25 cellular contexts compared by ENCODE assay signal in the genomic region with DNA sequence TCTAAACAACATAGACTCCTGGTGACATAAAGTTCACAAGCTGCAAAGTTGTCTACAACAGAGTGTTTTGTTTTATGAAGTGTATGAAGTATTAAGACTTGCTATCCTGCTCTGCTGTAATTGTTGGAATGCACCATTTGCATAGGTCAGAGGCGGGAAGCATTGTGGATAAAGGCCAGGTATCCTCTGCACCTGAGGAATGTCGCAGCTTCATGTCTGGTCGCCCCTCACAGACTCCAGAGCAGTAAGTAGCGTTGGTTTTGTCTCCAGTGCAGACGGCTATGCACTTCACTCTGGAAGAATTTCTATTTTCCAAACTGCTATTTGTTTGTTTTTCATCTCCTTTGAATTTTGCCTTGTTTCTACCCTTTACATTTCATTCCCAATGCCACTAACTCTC.
"Had no signal": no experiment of that assay in that cellular context is flagged by ENCODE, and none has a peak within 500 bp of the region (broad histone marks: within the 10 kb centered on the region; RNA-seq: fewer than 3 reads in every experiment).

No MANE protein-coding gene starts in this region.

- H3K4me1 Mint-ChIP-seq: natural killer cell; stimulated activated effector memory CD8-positive, alpha-beta T cell treated with anti-CD3 and anti-CD28 coated beads, Interleukin-12 subunit alpha, Interleukin-12 subunit beta, amount 100 ng/mL, for 72 hours had no signal

- H3K4me3 Mint-ChIP-seq: dendritic cell treated with granulocyte-macrophage colony-stimulating factor and Interleukin-4, amounts not matched to agents 40 ng/mL and 50 ng/mL, for 4 days; natural killer cell; stimulated activated effector memory CD8-positive, alpha-beta T cell treated with anti-CD3 and anti-CD28 coated beads, Interleukin-12 subunit alpha, Interleukin-12 subunit beta, amount 100 ng/mL, for 72 hours had no signal

- H3K27ac Mint-ChIP-seq: dendritic cell treated with granulocyte-macrophage colony-stimulating factor and Interleukin-4, amounts not matched to agents 40 ng/mL and 50 ng/mL, for 4 days; natural killer cell; stimulated activated effector memory CD8-positive, alpha-beta T cell treated with anti-CD3 and anti-CD28 coated beads, Interleukin-12 subunit alpha, Interleukin-12 subunit beta, amount 100 ng/mL, for 72 hours had no signal

- H3K36me3 ChIP-seq: colonic mucosa, esophagus squamous epithelium, heart right ventricle, lower lobe of right lung, ovary, sigmoid colon, stomach, thyroid gland, vagina had no signal

- H3K9me3 Mint-ChIP-seq: dendritic cell treated with granulocyte-macrophage colony-stimulating factor and Interleukin-4, amounts not matched to agents 40 ng/mL and 50 ng/mL, for 4 days had no signal

- H3K27me3 Mint-ChIP-seq: dendritic cell treated with granulocyte-macrophage colony-stimulating factor and Interleukin-4, amounts not matched to agents 40 ng/mL and 50 ng/mL, for 4 days had no signal

- H3K9me3 ChIP-seq: colonic mucosa, esophagus squamous epithelium, heart right ventricle, lower lobe of right lung, ovary, sigmoid colon, stomach, thyroid gland, vagina had no signal

- H3K36me3 Mint-ChIP-seq: natural killer cell; stimulated activated effector memory CD8-positive, alpha-beta T cell treated with anti-CD3 and anti-CD28 coated beads, Interleukin-12 subunit alpha, Interleukin-12 subunit beta, amount 100 ng/mL, for 72 hours had no signal

- H3K27ac ChIP-seq: colonic mucosa, esophagus squamous epithelium, heart right ventricle, lower lobe of right lung, ovary, sigmoid colon, stomach, thyroid gland, vagina had no signal

- H3K4me1 ChIP-seq: colonic mucosa, esophagus squamous epithelium, heart right ventricle, lower lobe of right lung, sigmoid colon, stomach, thyroid gland, vagina had no signal

- DNase-seq: colonic mucosa; effector CD8-positive, alpha-beta T cell; erythroblast; esophagus squamous epithelium; foreskin melanocyte; glutamatergic neuron; heart right ventricle; hypothalamus; left colon; left ventricle myocardium superior; lower lobe of right lung; natural killer cell; occipital lobe; ovary; posterior cingulate gyrus; sigmoid colon; stimulated activated CD4-positive, alpha-beta T cell treated with anti-CD3 and anti-CD28 coated beads, Interleukin-2, amount 100 ng/mL, for 24 hours; stimulated activated CD4-positive, alpha-beta T cell treated with anti-CD3 and anti-CD28 coated beads, Interleukin-4, amount 100 ng/mL, for 24 hours; stimulated activated naive CD4-positive, alpha-beta T cell treated with Interleukin-2 at 50 U/mL for 16 hours; stomach; trophoblast cell had no signal

- H3K4me3 ChIP-seq: colonic mucosa, esophagus squamous epithelium, heart right ventricle, lower lobe of right lung, ovary, sigmoid colon, stomach, thyroid gland, vagina had no signal

- ATAC-seq: heart right ventricle; left colon; left ventricle myocardium superior; lower lobe of right lung; natural killer cell; stimulated activated effector memory CD8-positive, alpha-beta T cell treated with anti-CD3 and anti-CD28 coated beads, Interleukin-12 subunit alpha, Interleukin-12 subunit beta, amount 100 ng/mL, for 72 hours had no signal

- H3K27me3 ChIP-seq: colonic mucosa, esophagus squamous epithelium, ovary, sigmoid colon, stomach, thyroid gland, vagina had no signal
